In the genomic region with DNA sequence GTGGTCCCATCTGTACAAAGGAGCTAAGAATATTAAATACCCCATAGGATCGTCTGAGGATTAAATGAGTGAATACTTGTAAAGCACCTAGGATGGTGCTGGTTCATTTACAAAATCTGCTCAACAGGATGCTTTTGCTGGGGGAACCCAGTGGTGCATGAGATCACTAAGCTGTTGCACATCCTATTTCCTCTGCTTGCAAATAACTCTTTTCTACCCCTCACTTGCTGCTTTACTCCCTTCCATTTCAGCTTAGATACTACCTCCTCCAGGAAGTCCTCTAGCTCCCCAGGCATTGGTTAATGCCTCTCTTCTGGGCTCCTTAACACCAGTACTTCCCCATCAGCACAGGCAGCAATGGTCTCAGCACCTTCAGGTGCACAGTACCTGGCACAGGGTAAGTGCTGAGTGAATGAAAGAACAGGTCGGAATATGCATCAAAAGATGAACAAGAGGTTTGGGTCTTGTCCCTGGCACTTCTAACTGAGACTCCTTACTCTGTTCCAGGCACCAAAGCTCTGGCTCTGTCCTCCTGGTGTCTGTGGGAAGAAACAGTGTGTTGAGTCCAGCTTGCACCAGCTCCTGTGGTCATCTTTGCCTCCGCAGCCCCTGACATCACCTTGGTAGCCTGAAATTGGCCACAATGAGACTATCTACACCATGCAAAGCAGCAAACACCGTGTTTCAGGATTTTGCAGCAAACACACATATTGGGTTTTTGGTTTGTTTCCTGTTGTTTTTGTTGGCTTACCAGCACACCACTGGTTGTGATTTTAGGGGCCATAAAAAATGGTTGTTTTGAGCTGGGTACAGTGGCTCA, we compare ENCODE assay signal across 1 cellular context.
A peak's percentile ranks its signal among the peaks of the same experiment; 100 is the strongest.
TF ChIP-seq lines count a peak whose summit lies in the region.

No MANE protein-coding gene starts in this region.

TF ChIP-seq in GM12878, 131 proteins besides CTCF, POLR2A, EP300 and RAD21 (continued from another document):
- TF ChIP-seq JUNB (IDR thresholded peaks at IDR 0.05) (0 out of 2 replicates have a peak, but pooled peaks have one; percentile 29), CBFB (IDR thresholded peaks at IDR 0.05; ENCODE audit: low read depth) (peak; percentile 42; the same call in 1 of the 2 replicates), ETV6 (conservative IDR thresholded peaks at IDR 0.05 in 1 of 2, IDR thresholded peaks at IDR 0.05 in 1 of 2; ENCODE audit: borderline replicate concordance in 1 of 2, low read depth in 1 of 2) (peak in 1 of 2 experiments; percentile 31; a peak in 1 of 4 replicates), ASH2L (IDR thresholded peaks at IDR 0.05; ENCODE audit: borderline replicate concordance, low read depth) (no peak), RBBP5 (conservative IDR thresholded peaks at IDR 0.05) (no peak)
